ENCODE assay signal across 9 cellular contexts in the genomic region with DNA sequence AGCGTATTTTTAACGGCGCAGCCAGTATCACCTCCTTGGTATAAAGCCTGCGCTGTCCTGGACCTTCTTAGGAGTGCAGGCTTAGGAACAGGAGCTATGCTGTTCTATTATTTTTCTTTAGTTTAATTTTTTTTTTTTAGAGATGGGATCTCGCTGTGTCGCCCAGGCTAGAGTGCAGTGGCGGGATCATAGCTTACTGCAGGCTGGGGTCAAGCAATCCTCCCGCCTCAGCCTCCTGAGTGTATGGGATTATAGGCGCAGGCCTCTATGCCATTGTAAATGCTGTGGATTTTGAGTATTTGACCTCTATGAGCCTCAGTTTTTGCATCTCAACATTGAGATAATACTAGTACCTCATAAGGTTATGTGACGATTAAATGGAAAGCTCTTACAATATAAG. TPM values are rescaled to one million over a fixed set of nuclear protein-coding genes. Genes with fewer than 3 reads are reported as not detected.
DNase-seq lines count a peak whose midpoint lies in the region; TF ChIP-seq lines count a peak whose summit lies in the region.
"Had no signal": no experiment of that assay in that cellular context is flagged by ENCODE, and none has a peak within 500 bp of the region (broad histone marks: within the 10 kb centered on the region; RNA-seq: fewer than 3 reads in every experiment).

No MANE protein-coding gene starts in this region.

- H3K4me2 ChIP-seq in trophoblast cell (ENCODE audit: low read length) = peak overlapping the region; percentile 90

- peak overlapping the region; percentile 83 for H3K27ac Mint-ChIP-seq in Caco-2 (ENCODE audit: unreplicated experiment)

- peaks cover 28% of the 10 kb centered on the region for H3K36me3 Mint-ChIP-seq in Caco-2 (ENCODE audit: insufficient read depth, unreplicated experiment)

- H2BK120ac ChIP-seq in trophoblast cell (ENCODE audit: insufficient read depth, low read length, poor library complexity) = peak overlapping the region; percentile 57

- no peak for TF ChIP-seq CTCF in Caco-2 (IDR thresholded peaks at IDR 0.05; ENCODE audit: insufficient read depth in 1 of 2, low read depth in 1 of 2, low read length in 1 of 2, severe bottlenecking in 1 of 2, unreplicated experiment in 1 of 2)
- TF ChIP-seq CTCF in Peyer's patch (IDR thresholded peaks at IDR 0.05) = no peak

- no peak overlapping the region for H3K14ac ChIP-seq in trophoblast cell (ENCODE audit: low read length)

- CTCF ChIA-PET in Caco-2 (lab: Charles Lee) = interaction anchor here (0.7 to 2.1 kb wide), 2 partner anchors 13 to 41 kb away, joined by 3 to 7 read pairs; partner anchors contain the start of gene ASB8

- TF ChIP-seq POLR2A in Peyer's patch (IDR thresholded peaks at IDR 0.05) = no peak

- H4K12ac ChIP-seq in trophoblast cell (ENCODE audit: low read depth, low read length) = peak overlapping the region; percentile 20

- H3K9me3 Mint-ChIP-seq in Caco-2 (ENCODE audit: unreplicated experiment) = peaks cover 23% of the 10 kb centered on the region

- no peak overlapping the region for H2AFZ ChIP-seq in trophoblast cell (ENCODE audit: insufficient read depth, low read length, poor library complexity)

- H3K4ac ChIP-seq in trophoblast cell (ENCODE audit: low read depth, low read length) = no peak overlapping the region

- no peak overlapping the region for H2BK5ac ChIP-seq in trophoblast cell (ENCODE audit: low read depth, low read length, poor library complexity)

- no peak overlapping the region for H3K18ac ChIP-seq in trophoblast cell (ENCODE audit: low read length)

- H3K4me3 ChIP-seq in Caco-2 (ENCODE audit: low read depth, low read length) (peak overlapping the region; percentile 63), Peyer's patch (peak overlapping the region; percentile 61 to 91 (median 70)), esophagus (ENCODE audit: low read depth in 1 of 2, low read length in 2 of 2) (peak overlapping the region; percentile 69 to 71), trophoblast cell (ENCODE audit: low read depth, low read length) (no peak overlapping the region)

- intact Hi-C loops in Caco-2 (cut with micrococcal nuclease; ENCODE audit: unreplicated experiment) = loop anchor here (1.0 to 2.0 kb wide), 2 partner anchors 152 to 176 kb away; partner anchors contain the start of gene ZNF641

- H2AK5ac ChIP-seq in trophoblast cell (ENCODE audit: low read length) = no peak overlapping the region

- H3K23ac ChIP-seq in trophoblast cell (ENCODE audit: low read length) = no peak overlapping the region

- H3K9me3 ChIP-seq in Caco-2 = peaks cover 6% of the 10 kb centered on the region; the same call in 1 of the 2 replicates
- no peaks in the 10 kb centered on the region for H3K9me3 ChIP-seq in Peyer's patch
- no peaks in the 10 kb centered on the region for H3K9me3 ChIP-seq in esophagus (ENCODE audit: control insufficient read depth in 2 of 2, insufficient read depth in 1 of 2, low read depth in 1 of 2, low read length in 1 of 2)
- H3K9me3 ChIP-seq in trophoblast cell (ENCODE audit: insufficient read depth, low read depth, low read length) = peaks cover 3% of the 10 kb centered on the region

- H3K27ac ChIP-seq in Peyer's patch (peak overlapping the region; percentile 92 to 99 (median 98)), esophagus (ENCODE audit: low read depth in 2 of 2, low read length in 1 of 2) (peak overlapping the region; percentile 98 to 99), trophoblast cell (ENCODE audit: low read depth, low read length) (no peak overlapping the region)

- peaks cover 10% of the 10 kb centered on the region for H3K79me1 ChIP-seq in trophoblast cell (ENCODE audit: low read length)

- no peak overlapping the region for H3K9ac ChIP-seq in trophoblast cell (ENCODE audit: low read length)

- H3K27me3 Mint-ChIP-seq in Caco-2 (ENCODE audit: insufficient read depth, unreplicated experiment) = no peaks in the 10 kb centered on the region

- 65 to 66% methylated on average over 10 of the region's 10 CpGs for WGBS in esophagus, 2 donors
- WGBS in trophoblast cell (ENCODE audit: extremely low coverage, insufficient coverage, insufficient read length) = no CpG with 5 or more reads among the region's 10 CpGs

- POLR2A ChIA-PET in Caco-2 (lab: Charles Lee) = interaction anchor here (0.6 kb wide), 1 partner anchor 121 kb away, joined by 3 read pairs; no protein-coding TSS in a partner anchor

- peak overlapping the region; percentile 70 for H4K8ac ChIP-seq in trophoblast cell (ENCODE audit: low read depth, low read length)

- H3K4me3 Mint-ChIP-seq in Caco-2 (ENCODE audit: unreplicated experiment) = peak overlapping the region; percentile 79

- DNase-seq in Caco-2 (no peak), Peyer's patch (no peak), trophoblast cell (no peak), NCI-H1092 treated with DMSO at 0.1 percent for 48 hours (lab: John Stamatoyannopoulos, UW) (no peak), germinal center (ENCODE audit: low spot score) (no peak), superior temporal gyrus (ENCODE audit: extremely low spot score) (no peak), NCI-H1048 (lab: John Stamatoyannopoulos, UW) (no peak)

- H3K4me1 ChIP-seq in Caco-2 (peaks cover 63% of the 10 kb centered on the region), Peyer's patch (peaks cover 0 to 5% (median 1%) of the 10 kb centered on the region in 4 donors), esophagus (ENCODE audit: control insufficient read depth in 2 of 2, insufficient read depth in 2 of 2, low read length in 1 of 2) (no peaks in the 10 kb centered on the region), trophoblast cell (ENCODE audit: control insufficient read depth in 1 of 2, insufficient read depth in 2 of 2, low read length in 2 of 2) (peaks cover 0 to 3% of the 10 kb centered on the region in 2 experiments)

- BruUV-seq in Caco-2 (replicated peaks; lab: Mats Ljungman, UMichigan) = no TSS peak

- no peaks in the 10 kb centered on the region for H3K27me3 ChIP-seq in Caco-2 (replicated peaks; ENCODE audit: control insufficient read depth, insufficient read depth, low read length)
- no peaks in the 10 kb centered on the region for H3K27me3 ChIP-seq in Peyer's patch
- no peaks in the 10 kb centered on the region for H3K27me3 ChIP-seq in esophagus (ENCODE audit: control insufficient read depth in 1 of 2, insufficient read depth in 2 of 2, low read length in 2 of 2)
- no peaks in the 10 kb centered on the region for H3K27me3 ChIP-seq in trophoblast cell (ENCODE audit: insufficient read depth, low read length)

- H3K4me1 Mint-ChIP-seq in Caco-2 (ENCODE audit: low read depth, unreplicated experiment) = peaks cover 49% of the 10 kb centered on the region

- peak overlapping the region; percentile 87 for H4K91ac ChIP-seq in trophoblast cell (ENCODE audit: low read depth, low read length)

- H2BK12ac ChIP-seq in trophoblast cell (ENCODE audit: low read length) = no peak overlapping the region

- H3K36me3 ChIP-seq in Caco-2 (ENCODE audit: control insufficient read depth, insufficient read depth, low read length) (no peaks in the 10 kb centered on the region), Peyer's patch (no peaks in the 10 kb centered on the region), esophagus (ENCODE audit: control insufficient read depth in 2 of 2, insufficient read depth in 2 of 2, low read length in 1 of 2) (peaks cover 0 to 1% of the 10 kb centered on the region in 2 donors), trophoblast cell (ENCODE audit: control insufficient read depth in 1 of 2, insufficient read depth in 2 of 2, low read length in 2 of 2) (peaks cover 0 to 5% of the 10 kb centered on the region in 2 experiments)

- H3K79me2 ChIP-seq in trophoblast cell (ENCODE audit: control insufficient read depth, insufficient read depth, low read length, poor library complexity) = peaks cover 3% of the 10 kb centered on the region

RNA-seq across cellular contexts. Expression of gene OR10AD1, which starts 4.1 kb away (rescaled TPM):
- total RNA-seq in Caco-2 (2022) = not detected in 2 replicates
- not detected for total RNA-seq in Peyer's patch
- not detected for polyA plus RNA-seq in esophagus
- polyA plus RNA-seq in trophoblast cell (2013) = not detected in 2 replicates
- total RNA-seq: M059J had no signal

RNA-seq across cellular contexts. Expression of gene CCDC184, which starts 15.5 kb away (rescaled TPM):
- total RNA-seq in Caco-2 (2022) (1.00 and 1.0 TPM in 2 replicates), Peyer's patch (under 1 TPM in 1 of 4 donors, not detected in 3; 0.40 TPM)
- under 1 TPM; 0.28 to 0.80 TPM for polyA plus RNA-seq in esophagus
- polyA plus RNA-seq in trophoblast cell (2013) = 0.26 and 0.32 TPM in 2 replicates

RNA-seq across cellular contexts. Expression of gene ASB8, which starts 41.7 kb away (rescaled TPM):
- total RNA-seq in Caco-2 (2022) (27.8 and 30.6 TPM in 2 replicates), Peyer's patch (10 to 100 TPM; 16.5 to 40.8 (median 33.7) TPM)
- 10 to 100 TPM in 1 of 2 donors, 1 to 10 TPM in 1; 9.9 to 16.4 TPM for polyA plus RNA-seq in esophagus
- 9.0 and 9.3 TPM in 2 replicates for polyA plus RNA-seq in trophoblast cell (2013)
